23 cellular contexts compared by ENCODE assay signal in the genomic region with DNA sequence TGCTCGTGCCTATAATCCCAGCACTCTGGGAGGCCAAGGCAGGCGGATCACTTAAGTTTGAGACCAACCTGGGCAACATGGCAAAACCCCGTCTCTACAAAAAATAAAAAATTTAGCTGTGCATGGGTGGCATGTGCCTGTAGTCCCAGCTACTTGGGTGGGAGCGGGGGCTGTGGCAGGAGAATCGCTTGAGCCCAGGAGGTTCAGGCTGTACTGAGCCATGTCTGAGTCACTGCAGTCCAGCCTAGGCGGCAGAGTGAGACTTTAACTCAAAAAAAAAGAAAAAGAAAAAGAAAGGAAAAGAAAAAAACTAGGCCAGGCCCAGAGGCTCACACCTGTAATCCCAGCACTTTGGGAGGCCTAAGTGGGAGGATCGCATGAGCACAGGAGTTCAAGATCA. TPM values are rescaled to one million over a fixed set of nuclear protein-coding genes. Genes with fewer than 3 reads are reported as not detected.
A peak's percentile ranks its signal among the peaks of the same experiment; 100 is the strongest.
DNase-seq lines count a peak whose midpoint lies in the region; ATAC-seq, FAIRE-seq and TF ChIP-seq lines count a peak whose summit lies in the region.
"Had no signal": no experiment of that assay in that cellular context is flagged by ENCODE, and none has a peak within 500 bp of the region (broad histone marks: within the 10 kb centered on the region; RNA-seq: fewer than 3 reads in every experiment).

No MANE protein-coding gene starts in this region.

- TF ChIP-seq POLR2A in GM12891 (IDR thresholded peaks at IDR 0.05; ENCODE audit: low read depth, low read length) = no peak

- peak overlapping the region; percentile 12; the same call in 1 of the 2 replicates for H3K27ac ChIP-seq in C4-2B
- peak overlapping the region; percentile 12 for H3K27ac ChIP-seq in HUES48 (ENCODE audit: low read depth, low read length)
- H3K27ac ChIP-seq in heart right ventricle = no peak overlapping the region
- H3K27ac ChIP-seq: KMS-11, left lung, right lobe of liver, transverse colon had no signal

- no peak for FAIRE-seq in GM12891 (lab: Jason Lieb, UNC)

- H3K9me3 ChIP-seq in HUES48 (ENCODE audit: control insufficient read depth, insufficient read depth, low read length) (peaks cover 7% of the 10 kb centered on the region), heart right ventricle (no peaks in the 10 kb centered on the region)
- H3K9me3 ChIP-seq: esophagus squamous epithelium, left lung, right lobe of liver, transverse colon had no signal

- H3K36me3 ChIP-seq in HUES48 (ENCODE audit: control insufficient read depth, insufficient read depth, low read length) (peaks cover 7% of the 10 kb centered on the region; the same call in 1 of the 2 replicates), heart right ventricle (peaks cover 0 to 35% (median 8%) of the 10 kb centered on the region in 9 donors)
- H3K36me3 ChIP-seq: left lung, transverse colon had no signal

- WGBS in heart right ventricle, 2 donors = 94 to 98% methylated on average over 7 of the region's 7 CpGs

- intact Hi-C loops in heart right ventricle (cut with DNase I) = loop anchor here in 4 of 10 donors (10.0 kb wide), 3 partner anchors 51 to 149 kb away; no protein-coding TSS in a partner anchor

- H3K9ac ChIP-seq in HUES48 (ENCODE audit: low read depth, low read length) = no peak overlapping the region
- H3K9ac ChIP-seq: KMS-11 had no signal

- peak; percentile 46 for DNase-seq in astrocyte of the hippocampus (ENCODE audit: low read depth, low spot score)
- peak; percentile 45 for DNase-seq in glomerular visceral epithelial cell (ENCODE audit: extremely low spot score)
- no peak for DNase-seq in heart right ventricle
- DNase-seq in GM12891 (ENCODE audit: insufficient read length, low spot score) = no peak
- DNase-seq in T-helper 2 cell = no peak
- DNase-seq: activated naive CD4-positive, alpha-beta T cell treated with Interleukin-2 at 50 U/mL for 16 hours; activated T-cell treated with anti-CD3 and anti-CD28 coated beads, Interleukin-2, amount 50 U/mL, for 48 hours; aorta; COR-L47; DMS79 treated with DMSO at 0.1 percent for 48 hours; effector CD8-positive, alpha-beta T cell; esophagus squamous epithelium; left lung; NCI-H2171; NCI-H524; stimulated activated CD4-positive, alpha-beta T cell treated with anti-CD3 and anti-CD28 coated beads, Interleukin-15, amount 100 ng/mL, for 24 hours; stimulated activated CD8-positive, alpha-beta memory T cell treated with anti-CD3 and anti-CD28 coated beads, Interleukin-4, amount 100 ng/mL, for 48 hours had no signal

- peaks cover 8% of the 10 kb centered on the region for H3K4me1 ChIP-seq in HUES48 (ENCODE audit: control insufficient read depth, insufficient read depth, low read length)
- peaks cover 0 to 4% (median 0%) of the 10 kb centered on the region in 9 donors for H3K4me1 ChIP-seq in heart right ventricle
- H3K4me1 ChIP-seq: left lung, right lobe of liver had no signal

- TF ChIP-seq CTCF in C4-2B (conservative IDR thresholded peaks at IDR 0.05) = no peak
- no peak for TF ChIP-seq CTCF in heart right ventricle (IDR thresholded peaks at IDR 0.05)

- ATAC-seq in heart right ventricle = no peak
- ATAC-seq in HG03097 (IDR thresholded peaks at IDR 0.05; ENCODE audit: low FRiP score, unreplicated experiment) = no peak

- H3K4me3 ChIP-seq in HUES48 (ENCODE audit: low read depth, low read length) (no peak overlapping the region), heart right ventricle (no peak overlapping the region)
- H3K4me3 ChIP-seq: esophagus squamous epithelium, left lung, right lobe of liver, transverse colon had no signal

- no peaks in the 10 kb centered on the region for H3K27me3 ChIP-seq in HUES48 (ENCODE audit: control insufficient read depth, insufficient read depth, low read length)
- H3K27me3 ChIP-seq in heart right ventricle = no peaks in the 10 kb centered on the region
- H3K27me3 ChIP-seq: esophagus squamous epithelium, left lung, right lobe of liver, transverse colon had no signal

TF ChIP-seq in GM12891, 5 proteins besides CTCF, POLR2A, EP300 and RAD21:
- TF ChIP-seq TAF1 (IDR thresholded peaks at IDR 0.05; ENCODE audit: low read depth, low read length) (no peak), POLR2AphosphoS5 (IDR thresholded peaks at IDR 0.05; ENCODE audit: low read depth, low read length) (no peak), POU2F2 (IDR thresholded peaks at IDR 0.05; ENCODE audit: low read depth, low read length) (no peak), PAX5 (IDR thresholded peaks at IDR 0.05; ENCODE audit: insufficient read depth, low read length, severe bottlenecking) (no peak), SPI1 (IDR thresholded peaks at IDR 0.05; ENCODE audit: low read depth, low read length) (no peak)
TF ChIP-seq in GM12891: peak in this region for 0.

RNA-seq across cellular contexts. Expression of gene TWSG1, which starts 30.8 kb away (rescaled TPM):
- total RNA-seq in heart right ventricle = 10 to 100 TPM in 7 of 10 donors, 1 to 10 TPM in 3; 7.4 to 15.0 (median 12.0) TPM
- 1 to 10 TPM; 6.6 to 9.3 TPM for polyA plus RNA-seq in heart right ventricle
- 20.8 TPM for polyA plus RNA-seq in GM12891 (2012; ENCODE audit: low read depth, missing spikeins)

Comparison
In these comparisons a context has a peak if more than half of its experiments do, and no peak if none do; other contexts are left out.
1. H3K27ac ChIP-seq: peak in C4-2B (single experiment) and HUES48 (single experiment); none in heart right ventricle (0 of 10).
2. DNase-seq: peak in astrocyte of the hippocampus (single experiment) and glomerular visceral epithelial cell (single experiment); none in heart right ventricle (0 of 2), GM12891 (single experiment) and T-helper 2 cell (0 of 5).